8 cellular contexts compared by ENCODE assay signal in the genomic region with DNA sequence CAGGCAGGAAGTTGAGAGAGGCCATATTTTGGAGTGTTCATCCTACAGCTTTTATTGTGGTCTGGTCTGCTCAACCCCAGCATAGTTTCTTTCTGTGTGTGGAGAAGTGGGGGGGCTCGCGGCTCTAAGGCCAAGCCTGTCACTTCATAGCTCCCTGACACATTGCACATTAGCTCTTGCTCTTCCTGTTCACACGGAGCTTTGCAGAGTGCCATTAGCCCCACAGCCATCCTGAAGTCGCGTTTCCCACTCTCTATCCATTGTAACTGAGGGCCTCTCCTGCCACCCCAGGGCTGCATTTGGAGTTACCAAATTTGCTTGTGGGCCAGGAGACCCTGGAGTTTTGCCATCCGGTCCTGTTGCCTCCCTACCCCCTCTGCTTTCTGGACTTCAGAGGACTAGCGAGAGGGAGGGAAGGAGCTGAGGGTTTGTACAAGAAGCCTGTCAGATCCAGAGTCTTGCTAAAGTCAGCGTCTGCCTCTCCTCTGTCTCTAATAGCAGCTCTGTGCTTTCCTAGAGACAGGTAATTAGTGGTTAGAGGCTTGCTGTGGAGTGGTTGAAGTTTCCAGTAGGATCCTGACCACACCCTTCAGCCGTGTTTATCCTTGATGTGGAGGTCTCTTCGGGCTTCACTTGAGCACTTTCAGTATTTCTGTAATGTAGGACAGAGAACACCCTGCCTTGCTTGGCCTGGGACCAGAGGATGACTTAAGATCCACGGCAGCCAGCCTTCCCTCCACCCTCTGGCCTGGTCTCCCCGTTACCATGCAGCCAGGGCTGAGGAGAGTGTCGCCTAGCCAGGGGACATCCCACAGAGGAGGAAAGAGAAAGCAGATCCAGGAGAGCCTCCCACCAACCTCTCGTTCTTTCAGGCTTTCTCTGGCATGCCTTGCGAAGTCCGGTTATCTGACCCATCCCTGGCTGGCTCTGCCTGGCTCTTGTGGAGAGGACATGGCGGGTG. TPM values are rescaled to one million over a fixed set of nuclear protein-coding genes. Genes with fewer than 3 reads are reported as not detected.
DNase-seq lines count a peak whose midpoint lies in the region; ATAC-seq and TF ChIP-seq lines count a peak whose summit lies in the region.

No MANE protein-coding gene starts in this region.

- peaks cover 29% of the 10 kb centered on the region for H3K36me3 Mint-ChIP-seq in activated naive CD8-positive, alpha-beta T cell treated with anti-CD3 and anti-CD28 coated beads, Interleukin-2, amount 10 ng/mL, durations not matched to agents 7 days and 5 days

- H3K27ac ChIP-seq in spleen, result peak overlapping the region; percentile 40 to 85 (median 80)

- H3K4me3 ChIP-seq in spleen, result peak overlapping the region in 1 of 8 donors; percentile 32

- peaks cover 37% of the 10 kb centered on the region for H3K4me1 Mint-ChIP-seq in activated naive CD8-positive, alpha-beta T cell treated with anti-CD3 and anti-CD28 coated beads, Interleukin-2, amount 10 ng/mL, durations not matched to agents 7 days and 5 days

- H3K27ac Mint-ChIP-seq in activated naive CD8-positive, alpha-beta T cell treated with anti-CD3 and anti-CD28 coated beads, Interleukin-2, amount 10 ng/mL, durations not matched to agents 7 days and 5 days, result peak overlapping the region; percentile 93

- DNase-seq in CMK (ENCODE audit: low read depth), result peak; percentile 40
- DNase-seq in KG1 (lab: John Stamatoyannopoulos, UW), result peak; percentile 47
- DNase-seq in activated naive CD8-positive, alpha-beta T cell treated with anti-CD3 and anti-CD28 coated beads, Interleukin-2, amount 10 ng/mL, durations not matched to agents 7 days and 5 days, result peak; percentile 49
- peak; percentile 62 for DNase-seq in hepatic stellate cell (ENCODE audit: low spot score)
- DNase-seq in spleen, result peak; percentile 55
- no peak for DNase-seq in stimulated activated naive CD4-positive, alpha-beta T cell treated with Interleukin-2 at 50 U/mL for 16 hours (lab: John Stamatoyannopoulos, UW)
- DNase-seq in D341Med (ENCODE audit: low spot score), result no peak

- no peaks in the 10 kb centered on the region for H3K27me3 Mint-ChIP-seq in activated naive CD8-positive, alpha-beta T cell treated with anti-CD3 and anti-CD28 coated beads, Interleukin-2, amount 10 ng/mL, durations not matched to agents 7 days and 5 days

- WGBS in spleen, 5 donors, result 25 to 55% (median 36%) methylated on average over 15 to 17 of the region's 17 CpGs

- no peak for TF ChIP-seq POLR2A in spleen (IDR thresholded peaks at IDR 0.05)

- POLR2A ChIA-PET in activated naive CD8-positive, alpha-beta T cell treated with anti-CD3 and anti-CD28 coated beads, Interleukin-2, amount 10 ng/mL, durations not matched to agents 7 days and 5 days (lab: Charles Lee), result interaction anchor here (0.7 to 3.5 kb wide), 10 partner anchors 9 to 693 kb away, joined by 3 to 61 read pairs (median 4); a partner anchor contains a TSS

- TF ChIP-seq CTCF in spleen (IDR thresholded peaks at IDR 0.05 in 8 of 11, conservative IDR thresholded peaks at IDR 0.05 in 3 of 11), result no peak

- H3K4me1 ChIP-seq in spleen, result peaks cover 17 to 64% (median 25%) of the 10 kb centered on the region in 6 donors

- H3K36me3 ChIP-seq in spleen, result peaks cover 0 to 35% (median 9%) of the 10 kb centered on the region in 6 donors

- peak; percentile 38 for ATAC-seq in GM19467 (IDR thresholded peaks at IDR 0.05; ENCODE audit: unreplicated experiment)
- peak; percentile 73 for ATAC-seq in activated naive CD8-positive, alpha-beta T cell treated with anti-CD3 and anti-CD28 coated beads, Interleukin-2, amount 10 ng/mL, durations not matched to agents 7 days and 5 days (ENCODE audit: low read depth)

- H3K9me3 ChIP-seq in spleen, result no peaks in the 10 kb centered on the region

- intact Hi-C loops in spleen (cut with DNase I; ENCODE audit: low total_unique reads), result no loop called here

- H3K9me3 Mint-ChIP-seq in activated naive CD8-positive, alpha-beta T cell treated with anti-CD3 and anti-CD28 coated beads, Interleukin-2, amount 10 ng/mL, durations not matched to agents 7 days and 5 days, result no peaks in the 10 kb centered on the region

- H3K4me3 Mint-ChIP-seq in activated naive CD8-positive, alpha-beta T cell treated with anti-CD3 and anti-CD28 coated beads, Interleukin-2, amount 10 ng/mL, durations not matched to agents 7 days and 5 days, result peak overlapping the region; percentile 77

- H3K27me3 ChIP-seq in spleen (replicated peaks in 1 of 7), result no peaks in the 10 kb centered on the region

RNA-seq across cellular contexts. Expression of a gene that starts 14.1 kb away (rescaled TPM):
- total RNA-seq in activated naive CD8-positive, alpha-beta T cell treated with anti-CD3 and anti-CD28 coated beads, Interleukin-2, amount 10 ng/mL, durations not matched to agents 7 days and 5 days, result 10 to 100 TPM; 27.4 to 29.1 TPM
- 10 to 100 TPM; 17.4 to 30.8 (median 21.1) TPM for total RNA-seq in spleen
- 10 to 100 TPM; 23.9 to 35.2 (median 30.4) TPM for polyA plus RNA-seq in spleen

RNA-seq across cellular contexts. Expression of a gene that starts 35.1 kb away (rescaled TPM):
- 10 to 100 TPM; 15.6 to 18.8 TPM for total RNA-seq in activated naive CD8-positive, alpha-beta T cell treated with anti-CD3 and anti-CD28 coated beads, Interleukin-2, amount 10 ng/mL, durations not matched to agents 7 days and 5 days
- 10 to 100 TPM; 15.4 to 23.5 (median 18.5) TPM for total RNA-seq in spleen
- polyA plus RNA-seq in spleen, result 1 to 10 TPM; 2.6 to 7.3 (median 3.0) TPM

RNA-seq across cellular contexts. Expression of a gene that starts 37.5 kb away (rescaled TPM):
- total RNA-seq in activated naive CD8-positive, alpha-beta T cell treated with anti-CD3 and anti-CD28 coated beads, Interleukin-2, amount 10 ng/mL, durations not matched to agents 7 days and 5 days, result 1 to 10 TPM; 6.3 to 8.5 TPM
- 100 to 1,000 TPM in 1 of 7 donors, 10 to 100 TPM in 6; 41.2 to 102 (median 53.0) TPM for total RNA-seq in spleen
- 10 to 100 TPM; 12.8 to 25.0 (median 22.4) TPM for polyA plus RNA-seq in spleen

RNA-seq across cellular contexts. Expression of a gene that starts 49.0 kb away (rescaled TPM):
- total RNA-seq in activated naive CD8-positive, alpha-beta T cell treated with anti-CD3 and anti-CD28 coated beads, Interleukin-2, amount 10 ng/mL, durations not matched to agents 7 days and 5 days, result 10 to 100 TPM; 37.4 to 38.5 TPM
- 10 to 100 TPM; 26.1 to 48.1 (median 32.0) TPM for total RNA-seq in spleen
- 10 to 100 TPM; 20.5 to 31.6 (median 23.3) TPM for polyA plus RNA-seq in spleen

RNA-seq across cellular contexts. Expression of a gene that starts 49.3 kb away (rescaled TPM):
- 100 to 1,000 TPM; 110 TPM for total RNA-seq in activated naive CD8-positive, alpha-beta T cell treated with anti-CD3 and anti-CD28 coated beads, Interleukin-2, amount 10 ng/mL, durations not matched to agents 7 days and 5 days
- 100 to 1,000 TPM; 103 to 130 (median 117) TPM for total RNA-seq in spleen
- polyA plus RNA-seq in spleen, result 10 to 100 TPM; 30.9 to 35.3 (median 32.0) TPM

Comparison
In these comparisons a context has a peak if more than half of its experiments do, and no peak if none do; other contexts are left out.
1. DNase-seq: peak in CMK (single experiment), KG1 (single experiment), activated naive CD8-positive, alpha-beta T cell treated with anti-CD3 and anti-CD28 coated beads, Interleukin-2, amount 10 ng/mL, durations not matched to agents 7 days and 5 days (single experiment), hepatic stellate cell (single experiment) and spleen (single experiment); none in stimulated activated naive CD4-positive, alpha-beta T cell treated with Interleukin-2 at 50 U/mL for 16 hours (single experiment) and D341Med (single experiment).
2. RNA of a gene that starts 37.5 kb away (total RNA-seq): 41.2 to 102 TPM in spleen; 6.3 to 8.5 TPM in activated naive CD8-positive, alpha-beta T cell treated with anti-CD3 and anti-CD28 coated beads, Interleukin-2, amount 10 ng/mL, durations not matched to agents 7 days and 5 days; every median in the first group is over 4 times any median in the second.